ENCODE assay signal across 1 cellular context in genomic region chr4:183329244-183329643, GRCh38.
TF ChIP-seq lines count a peak whose summit lies in the region.

No MANE protein-coding gene starts in this region.

TF ChIP-seq in IMR-90, 13 proteins besides CTCF, POLR2A, EP300 and RAD21:
- TF ChIP-seq RCOR1 (IDR thresholded peaks at IDR 0.05; ENCODE audit: insufficient replicate concordance, low read length), result no peak
TF ChIP-seq in IMR-90: peak in this region for 0.
